ENCODE assay signal across 1 cellular context in genomic region chr2:137897082-137897481, GRCh38.
TF ChIP-seq lines count a peak whose summit lies in the region.

No MANE protein-coding gene starts in this region.

TF ChIP-seq in HepG2, 621 proteins besides CTCF, POLR2A, EP300 and RAD21 (continued from another document):
- no peak for TF ChIP-seq SOX13 (IDR thresholded peaks at IDR 0.05)
- TF ChIP-seq SOX13 (CRISPR knock-in tag; conservative IDR thresholded peaks at IDR 0.05 in 1 of 2, IDR thresholded peaks at IDR 0.05 in 1 of 2), result 0 out of 4 replicates have a peak, but pooled peaks of 1 of the 2 experiments have one; percentile 11
- peak; percentile 14; the same call in 1 of the 2 replicates for TF ChIP-seq SOX5 (CRISPR knock-in tag; IDR thresholded peaks at IDR 0.05; ENCODE audit: borderline replicate concordance)
- no peak for TF ChIP-seq ZSCAN21 (CRISPR knock-in tag; IDR thresholded peaks at IDR 0.05; ENCODE audit: borderline replicate concordance)
- TF ChIP-seq CBX2 (IDR thresholded peaks at IDR 0.05; ENCODE audit: low read depth, low read length), result no peak
- no peak for TF ChIP-seq CBX2 (CRISPR knock-in tag; IDR thresholded peaks at IDR 0.05; ENCODE audit: low read depth)
- 0 out of 2 replicates have a peak, but pooled peaks have one; percentile 12 for TF ChIP-seq SALL1 (CRISPR knock-in tag; IDR thresholded peaks at IDR 0.05)
- TF ChIP-seq GTF2F1 (IDR thresholded peaks at IDR 0.05; ENCODE audit: low read length), result no peak
- no peak for TF ChIP-seq ADNP (CRISPR knock-in tag; IDR thresholded peaks at IDR 0.05)
- no peak for TF ChIP-seq KDM6A (CRISPR knock-in tag; IDR thresholded peaks at IDR 0.05; ENCODE audit: low read depth)
- no peak for TF ChIP-seq IKZF1 (IDR thresholded peaks at IDR 0.05)
- no peak for TF ChIP-seq IKZF5 (CRISPR knock-in tag; IDR thresholded peaks at IDR 0.05)
- no peak for TF ChIP-seq EEA1 (CRISPR knock-in tag; IDR thresholded peaks at IDR 0.05; ENCODE audit: borderline replicate concordance)
- TF ChIP-seq NFAT5 (CRISPR knock-in tag; IDR thresholded peaks at IDR 0.05), result no peak
- no peak for TF ChIP-seq ZNF660 (CRISPR knock-in tag; IDR thresholded peaks at IDR 0.05; ENCODE audit: borderline replicate concordance, low read depth)
- TF ChIP-seq GPBP1L1 (CRISPR knock-in tag; IDR thresholded peaks at IDR 0.05), result no peak
- TF ChIP-seq GABPB1 (CRISPR knock-in tag; IDR thresholded peaks at IDR 0.05), result no peak
- TF ChIP-seq ZSCAN31 (CRISPR knock-in tag; IDR thresholded peaks at IDR 0.05; ENCODE audit: low read depth), result no peak
- TF ChIP-seq NFKBIZ (CRISPR knock-in tag; IDR thresholded peaks at IDR 0.05), result no peak
- no peak for TF ChIP-seq ZNF10 (CRISPR knock-in tag; IDR thresholded peaks at IDR 0.05; ENCODE audit: borderline replicate concordance, low read depth)
- TF ChIP-seq CEBPG (CRISPR knock-in tag; IDR thresholded peaks at IDR 0.05), result no peak
- no peak for TF ChIP-seq ZNF230 (CRISPR knock-in tag; IDR thresholded peaks at IDR 0.05)
- TF ChIP-seq ZNF781 (CRISPR knock-in tag; IDR thresholded peaks at IDR 0.05; ENCODE audit: borderline replicate concordance, not compliant biosample characterization), result no peak
- TF ChIP-seq GRHL1 (CRISPR knock-in tag; conservative IDR thresholded peaks at IDR 0.05), result no peak
- TF ChIP-seq ZBTB1 (CRISPR knock-in tag; IDR thresholded peaks at IDR 0.05; ENCODE audit: borderline replicate concordance), result no peak
- no peak for TF ChIP-seq ATAD3A (CRISPR knock-in tag; IDR thresholded peaks at IDR 0.05)
- TF ChIP-seq SKI (IDR thresholded peaks at IDR 0.05; ENCODE audit: partially characterized antibody), result no peak
- no peak for TF ChIP-seq SETDB1 (CRISPR knock-in tag; IDR thresholded peaks at IDR 0.05; ENCODE audit: borderline replicate concordance)
- no peak for TF ChIP-seq SYNCRIP (IDR thresholded peaks at IDR 0.05; ENCODE audit: insufficient read depth, low read depth, low read length)
- no peak for TF ChIP-seq PPARG (CRISPR knock-in tag; conservative IDR thresholded peaks at IDR 0.05)
- no peak for TF ChIP-seq TEAD2 (CRISPR knock-in tag; IDR thresholded peaks at IDR 0.05)
- TF ChIP-seq POGZ (CRISPR knock-in tag; IDR thresholded peaks at IDR 0.05), result no peak
- no peak for TF ChIP-seq CHD2 (IDR thresholded peaks at IDR 0.05; ENCODE audit: low read depth, low read length)
- no peak for TF ChIP-seq TAF1 (CRISPR knock-in tag; IDR thresholded peaks at IDR 0.05)
- no peak for TF ChIP-seq JDP2 (CRISPR knock-in tag; IDR thresholded peaks at IDR 0.05; ENCODE audit: borderline replicate concordance)
- TF ChIP-seq ZNF333 (CRISPR knock-in tag; IDR thresholded peaks at IDR 0.05; ENCODE audit: borderline replicate concordance), result no peak
- TF ChIP-seq AKAP8 (CRISPR knock-in tag; IDR thresholded peaks at IDR 0.05), result no peak
- TF ChIP-seq HDAC2 (CRISPR knock-in tag; IDR thresholded peaks at IDR 0.05), result no peak
- TF ChIP-seq, protein P1, sequence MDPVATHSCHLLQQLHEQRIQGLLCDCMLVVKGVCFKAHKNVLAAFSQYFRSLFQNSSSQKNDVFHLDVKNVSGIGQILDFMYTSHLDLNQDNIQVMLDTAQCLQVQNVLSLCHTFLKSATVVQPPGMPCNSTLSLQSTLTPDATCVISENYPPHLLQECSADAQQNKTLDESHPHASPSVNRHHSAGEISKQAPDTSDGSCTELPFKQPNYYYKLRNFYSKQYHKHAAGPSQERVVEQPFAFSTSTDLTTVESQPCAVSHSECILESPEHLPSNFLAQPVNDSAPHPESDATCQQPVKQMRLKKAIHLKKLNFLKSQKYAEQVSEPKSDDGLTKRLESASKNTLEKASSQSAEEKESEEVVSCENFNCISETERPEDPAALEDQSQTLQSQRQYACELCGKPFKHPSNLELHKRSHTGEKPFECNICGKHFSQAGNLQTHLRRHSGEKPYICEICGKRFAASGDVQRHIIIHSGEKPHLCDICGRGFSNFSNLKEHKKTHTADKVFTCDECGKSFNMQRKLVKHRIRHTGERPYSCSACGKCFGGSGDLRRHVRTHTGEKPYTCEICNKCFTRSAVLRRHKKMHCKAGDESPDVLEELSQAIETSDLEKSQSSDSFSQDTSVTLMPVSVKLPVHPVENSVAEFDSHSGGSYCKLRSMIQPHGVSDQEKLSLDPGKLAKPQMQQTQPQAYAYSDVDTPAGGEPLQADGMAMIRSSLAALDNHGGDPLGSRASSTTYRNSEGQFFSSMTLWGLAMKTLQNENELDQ (CRISPR knock-in tag; IDR thresholded peaks at IDR 0.05; ENCODE audit: borderline replicate concordance), result no peak
- peak; percentile 60; the same call in 1 of the 2 replicates for TF ChIP-seq FOXA3 (CRISPR knock-in tag; IDR thresholded peaks at IDR 0.05)
- TF ChIP-seq TGIF2 (CRISPR knock-in tag; IDR thresholded peaks at IDR 0.05), result 0 out of 2 replicates have a peak, but pooled peaks have one; percentile 36
- no peak for TF ChIP-seq MED8 (CRISPR knock-in tag; IDR thresholded peaks at IDR 0.05; ENCODE audit: insufficient replicate concordance)
